20 cellular contexts compared by ENCODE assay signal in the genomic region with DNA sequence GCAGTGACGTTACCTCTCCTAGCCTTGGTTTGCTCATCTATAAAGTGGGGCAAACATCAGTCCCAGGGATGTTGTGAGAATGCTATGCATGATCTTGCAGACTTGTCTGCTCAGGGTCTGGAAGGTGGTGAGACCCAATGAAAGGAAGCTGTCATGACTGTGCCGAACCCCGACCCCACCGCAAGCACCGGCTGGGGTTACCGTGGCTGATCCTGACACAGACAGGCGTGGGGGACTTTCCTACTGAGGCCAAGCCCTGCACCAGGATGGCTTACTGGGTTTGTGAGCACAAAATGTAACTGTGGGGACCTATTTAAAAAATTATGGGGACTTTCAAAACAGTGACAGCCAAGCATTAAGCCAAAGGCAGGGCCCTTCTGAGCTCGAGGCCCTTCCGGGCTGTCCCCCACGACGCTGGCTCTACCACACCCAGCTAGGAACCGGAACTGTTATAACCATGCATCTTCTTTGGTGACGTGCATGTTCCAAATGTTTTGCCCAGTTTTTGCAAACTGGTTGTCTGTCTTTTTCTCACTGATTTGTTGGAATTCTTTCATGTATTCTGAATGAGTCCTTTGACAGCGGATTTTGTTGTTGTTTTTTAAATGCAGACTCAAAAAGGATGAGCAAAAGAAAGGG.
"Had no signal": no experiment of that assay in that cellular context is flagged by ENCODE, and none has a peak within 500 bp of the region (broad histone marks: within the 10 kb centered on the region; RNA-seq: fewer than 3 reads in every experiment).

No MANE protein-coding gene starts in this region.

- DNase-seq: activated CD4-positive, alpha-beta T cell treated with anti-CD3 and anti-CD28 coated beads, Interleukin-2, amount 10 ng/mL, durations not matched to agents 24 days and 14 days; activated CD8-positive, alpha-beta memory T cell treated with anti-CD3 and anti-CD28 coated beads, Interleukin-2, amount 50 U/mL, for 4 hours; activated CD8-positive, alpha-beta T cell treated with anti-CD3 and anti-CD28 coated beads for 36 hours; activated gamma-delta T cell; activated T-cell treated with anti-CD3 and anti-CD28 coated beads, Interleukin-2, amount 50 U/mL, for 48 hours; adrenal gland; effector memory CD4-positive, alpha-beta T cell; nucleus accumbens; retina; stimulated activated CD4-positive, alpha-beta T cell treated with anti-CD3 and anti-CD28 coated beads, Interleukin-12 subunit alpha, Interleukin-12 subunit beta, amount 100 ng/mL, for 4 hours; stimulated activated CD4-positive, alpha-beta T cell treated with anti-CD3 and anti-CD28 coated beads, Interleukin-1b, Interleukin-23, amount 100 ng/mL, for 48 hours; T-cell; T1000; transverse colon; uterus had no signal

- H3K27me3 ChIP-seq: adrenal gland, transverse colon, uterus had no signal

- H3K4me3 Mint-ChIP-seq: activated CD4-positive, alpha-beta T cell treated with anti-CD3 and anti-CD28 coated beads, Interleukin-2, amount 10 ng/mL, durations not matched to agents 24 days and 14 days; activated CD8-positive, alpha-beta T cell treated with anti-CD3 and anti-CD28 coated beads for 36 hours; activated naive CD4-positive, alpha-beta T cell treated with anti-CD3 and anti-CD28 coated beads, Interleukin-2, amount 50 U/mL, for 24 hours; dendritic cell treated with granulocyte-macrophage colony-stimulating factor and Interleukin-4, amounts not matched to agents 40 ng/mL and 50 ng/mL, for 4 days; mesothelial cell of epicardium; natural killer cell treated with Interleukin-12 subunit alpha and Interleukin-12 subunit beta and Interleukin-15 and Interleukin-18, amount 100 ng/mL, for 72 hours; stimulated activated naive CD8-positive, alpha-beta T cell treated with anti-CD3 and anti-CD28 coated beads, Interleukin-15, Interleukin-2, amounts not matched to agents 100 ng/mL and 50 ng/mL, for 24 hours; T-cell had no signal

- ATAC-seq: activated CD8-positive, alpha-beta T cell treated with anti-CD3 and anti-CD28 coated beads for 36 hours; natural killer cell treated with Interleukin-12 subunit alpha and Interleukin-12 subunit beta and Interleukin-15 and Interleukin-18, amount 100 ng/mL, for 72 hours; T-cell had no signal

- H3K27ac Mint-ChIP-seq: activated CD4-positive, alpha-beta T cell treated with anti-CD3 and anti-CD28 coated beads, Interleukin-2, amount 10 ng/mL, durations not matched to agents 24 days and 14 days; activated CD8-positive, alpha-beta T cell treated with anti-CD3 and anti-CD28 coated beads for 36 hours; activated naive CD4-positive, alpha-beta T cell treated with anti-CD3 and anti-CD28 coated beads, Interleukin-2, amount 50 U/mL, for 24 hours; dendritic cell treated with granulocyte-macrophage colony-stimulating factor and Interleukin-4, amounts not matched to agents 40 ng/mL and 50 ng/mL, for 4 days; natural killer cell treated with Interleukin-12 subunit alpha and Interleukin-12 subunit beta and Interleukin-15 and Interleukin-18, amount 100 ng/mL, for 72 hours; stimulated activated naive CD8-positive, alpha-beta T cell treated with anti-CD3 and anti-CD28 coated beads, Interleukin-15, Interleukin-2, amounts not matched to agents 100 ng/mL and 50 ng/mL, for 24 hours; T-cell had no signal

- H3K9me3 Mint-ChIP-seq: activated CD4-positive, alpha-beta T cell treated with anti-CD3 and anti-CD28 coated beads, Interleukin-2, amount 10 ng/mL, durations not matched to agents 24 days and 14 days; activated CD8-positive, alpha-beta T cell treated with anti-CD3 and anti-CD28 coated beads for 36 hours; activated naive CD4-positive, alpha-beta T cell treated with anti-CD3 and anti-CD28 coated beads, Interleukin-2, amount 50 U/mL, for 24 hours; natural killer cell treated with Interleukin-12 subunit alpha and Interleukin-12 subunit beta and Interleukin-15 and Interleukin-18, amount 100 ng/mL, for 72 hours; stimulated activated naive CD8-positive, alpha-beta T cell treated with anti-CD3 and anti-CD28 coated beads, Interleukin-15, Interleukin-2, amounts not matched to agents 100 ng/mL and 50 ng/mL, for 24 hours; T-cell had no signal

- H3K36me3 Mint-ChIP-seq: activated naive CD4-positive, alpha-beta T cell treated with anti-CD3 and anti-CD28 coated beads, Interleukin-2, amount 50 U/mL, for 24 hours; mesothelial cell of epicardium; natural killer cell treated with Interleukin-12 subunit alpha and Interleukin-12 subunit beta and Interleukin-15 and Interleukin-18, amount 100 ng/mL, for 72 hours; T-cell had no signal

- H3K4me1 ChIP-seq: adrenal gland, transverse colon, uterus had no signal

- H3K27me3 Mint-ChIP-seq: activated CD4-positive, alpha-beta T cell treated with anti-CD3 and anti-CD28 coated beads, Interleukin-2, amount 10 ng/mL, durations not matched to agents 24 days and 14 days; activated CD8-positive, alpha-beta T cell treated with anti-CD3 and anti-CD28 coated beads for 36 hours; dendritic cell treated with granulocyte-macrophage colony-stimulating factor and Interleukin-4, amounts not matched to agents 40 ng/mL and 50 ng/mL, for 4 days had no signal

- H3K36me3 ChIP-seq: adrenal gland, transverse colon, uterus had no signal

- H3K27ac ChIP-seq: adrenal gland, transverse colon had no signal

- H3K9me3 ChIP-seq: adrenal gland, transverse colon, uterus had no signal

- H3K4me1 Mint-ChIP-seq: activated CD4-positive, alpha-beta T cell treated with anti-CD3 and anti-CD28 coated beads, Interleukin-2, amount 10 ng/mL, durations not matched to agents 24 days and 14 days; activated naive CD4-positive, alpha-beta T cell treated with anti-CD3 and anti-CD28 coated beads, Interleukin-2, amount 50 U/mL, for 24 hours; T-cell had no signal

- H3K4me3 ChIP-seq: adrenal gland, transverse colon, uterus had no signal
